Comparison of ENCODE assay signal across 15 cellular contexts in the genomic region with DNA sequence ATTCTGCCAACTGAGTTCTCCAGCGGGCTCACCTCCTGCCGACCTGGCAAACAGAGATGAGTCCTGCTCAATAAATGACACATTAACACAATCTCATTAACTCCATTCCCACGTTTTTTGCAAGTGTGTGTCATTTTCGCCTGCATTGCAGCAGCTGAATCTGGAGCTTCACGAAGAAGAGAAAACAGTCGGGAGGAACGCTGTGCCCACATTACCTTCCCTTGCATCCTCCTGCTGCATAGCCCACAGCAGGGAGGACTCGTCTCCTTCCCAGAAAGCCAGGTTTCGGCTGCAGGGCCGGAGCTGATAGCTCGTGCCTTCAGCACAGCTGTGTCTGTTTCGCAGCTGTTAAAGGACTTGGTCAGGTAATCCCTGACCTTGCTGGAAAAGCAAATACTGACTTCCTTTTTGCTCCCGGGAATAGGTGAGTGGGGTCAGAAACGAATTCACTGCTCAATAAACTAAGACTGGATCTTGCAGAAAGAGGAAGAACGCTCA. TPM values are rescaled to one million over a fixed set of nuclear protein-coding genes. Genes with fewer than 3 reads are reported as not detected.
DNase-seq lines count a peak whose midpoint lies in the region; ATAC-seq, FAIRE-seq and TF ChIP-seq lines count a peak whose summit lies in the region.
"Had no signal": no experiment of that assay in that cellular context is flagged by ENCODE, and none has a peak within 500 bp of the region (broad histone marks: within the 10 kb centered on the region; RNA-seq: fewer than 3 reads in every experiment).

No MANE protein-coding gene starts in this region.

- WGBS in stomach, 5 donors, result 18 to 29% (median 21%) methylated on average over 15 of the region's 15 CpGs
- 34 to 49% methylated on average over 15 of the region's 15 CpGs for whole genome bisulfite sequencing in heart right ventricle, 2 donors

- peaks cover under 1% of the 10 kb centered on the region for H3K36me3 Mint-ChIP-seq in brain

- FAIRE-seq in kidney (lab: Jason Lieb, UNC), result no peak

- intact Hi-C loops in kidney (cut with DNase I), result no loop called here
- intact Hi-C loops in stomach (cut with DNase I; ENCODE audit: low total_unique reads), result no loop called here
- intact Hi-C loops in heart right ventricle (cut with DNase I), result no loop called here

- H3K4me1 ChIP-seq in kidney (ENCODE audit: control insufficient read depth in 1 of 2, insufficient read depth in 1 of 2, low read depth in 1 of 2, low read length in 2 of 2) (peaks cover 6 to 11% of the 10 kb centered on the region in 2 donors), stomach (peaks cover 5 to 22% (median 19%) of the 10 kb centered on the region in 4 donors), heart right ventricle (peaks cover 0 to 19% (median 7%) of the 10 kb centered on the region in 9 donors)
- H3K4me1 ChIP-seq: parathyroid adenoma had no signal

- no peak for TF ChIP-seq POLR2A in stomach (IDR thresholded peaks at IDR 0.05)

- peak overlapping the region in 4 of 5 experiments; percentile 22 to 78 (median 50) for H3K27ac Mint-ChIP-seq in brain
- H3K27ac Mint-ChIP-seq: T-helper 1 cell treated with Interleukin-12 subunit alpha and Interleukin-12 subunit beta and Interleukin-4 antibody, amounts not matched to agents 30 μg/mL and 1 μg/mL, for 36 hours had no signal

- H3K27ac ChIP-seq in kidney (ENCODE audit: low read depth in 2 of 2, low read length in 2 of 2) (no peak overlapping the region), stomach (no peak overlapping the region), heart right ventricle (no peak overlapping the region)
- H3K27ac ChIP-seq: parathyroid adenoma, testis had no signal

- peaks cover 72% of the 10 kb centered on the region for H3K4me1 Mint-ChIP-seq in brain

- H3K4me3 Mint-ChIP-seq in brain, result peak overlapping the region; percentile 64 to 76 (median 72)
- H3K4me3 Mint-ChIP-seq: T-helper 1 cell treated with Interleukin-12 subunit alpha and Interleukin-12 subunit beta and Interleukin-4 antibody, amounts not matched to agents 30 μg/mL and 1 μg/mL, for 36 hours had no signal

- H3K27me3 ChIP-seq in stomach (peaks cover 0 to 8% (median 7%) of the 10 kb centered on the region in 3 donors), heart right ventricle (peaks cover 0 to 44% (median 22%) of the 10 kb centered on the region in 7 donors)
- H3K27me3 ChIP-seq: testis had no signal

- DNase-seq in NCI-H1092 treated with DMSO at 0.1 percent for 48 hours (lab: John Stamatoyannopoulos, UW), result peak; percentile 14
- no peak for DNase-seq in NCI-H1092 (lab: John Stamatoyannopoulos, UW)
- no peak for DNase-seq in kidney
- peak; percentile 30 for DNase-seq in stomach
- DNase-seq in dedifferentiated amniotic fluid mesenchymal stem cell (ENCODE audit: extremely low spot score), result no peak
- DNase-seq in heart right ventricle, result no peak
- DNase-seq: 8988T; NK-92 treated with Interleukin-12 subunit alpha and Interleukin-12 subunit beta, amount 100 ng/mL, for 24 hours; testis had no signal

- peaks cover 10% of the 10 kb centered on the region for H3K27me3 Mint-ChIP-seq in brain

- TF ChIP-seq EP300 in stomach (IDR thresholded peaks at IDR 0.05), result no peak

- no peak overlapping the region for H3K9ac ChIP-seq in kidney (ENCODE audit: low read length in 2 of 2)
- H3K9ac ChIP-seq: parathyroid adenoma had no signal

- peaks cover 0 to under 1% (median 0%) of the 10 kb centered on the region in 5 experiments for H3K9me3 Mint-ChIP-seq in brain

- ATAC-seq in SK-N-SH treated with all-trans-retinoic acid at 6 μM for 48 hours, result no peak
- ATAC-seq in heart right ventricle, result no peak

- TF ChIP-seq CTCF in brain (conservative IDR thresholded peaks at IDR 0.05) (no peak), kidney (IDR thresholded peaks at IDR 0.05; ENCODE audit: borderline replicate concordance, extremely low read depth, insufficient read depth) (no peak), stomach (IDR thresholded peaks at IDR 0.05) (no peak), heart right ventricle (IDR thresholded peaks at IDR 0.05) (no peak)

- peak overlapping the region; percentile 21 to 32 for H3K4me3 ChIP-seq in kidney (ENCODE audit: low read length in 2 of 2)
- H3K4me3 ChIP-seq in stomach, result peak overlapping the region; percentile 6 to 31 (median 13)
- H3K4me3 ChIP-seq in heart right ventricle, result peak overlapping the region in 5 of 10 donors; percentile 1 to 28 (median 2)
- H3K4me3 ChIP-seq: testis had no signal

- no peaks in the 10 kb centered on the region for H3K36me3 ChIP-seq in kidney (ENCODE audit: control insufficient read depth in 1 of 2, insufficient read depth in 2 of 2, low read length in 2 of 2)
- peaks cover 0 to 5% (median 0%) of the 10 kb centered on the region in 4 donors for H3K36me3 ChIP-seq in stomach
- no peaks in the 10 kb centered on the region for H3K36me3 ChIP-seq in heart right ventricle

- H3K9me3 ChIP-seq in kidney (ENCODE audit: control insufficient read depth in 1 of 2, low read length in 2 of 2) (peaks cover 0 to under 1% of the 10 kb centered on the region in 2 donors), stomach (peaks cover 0 to 5% (median 0%) of the 10 kb centered on the region in 4 donors), heart right ventricle (peaks cover 0 to 4% (median 0%) of the 10 kb centered on the region in 11 donors)
- H3K9me3 ChIP-seq: testis had no signal

TF ChIP-seq in SK-N-SH treated with all-trans-retinoic acid at 6 μM for 48 hours, 23 proteins besides CTCF, POLR2A, EP300 and RAD21:
- TF ChIP-seq ISL1 (CRISPR knock-in tag; IDR thresholded peaks at IDR 0.05) (no peak), ZNF565 (CRISPR knock-in tag; conservative IDR thresholded peaks at IDR 0.05; ENCODE audit: low read depth) (no peak), ZNF8 (CRISPR knock-in tag; IDR thresholded peaks at IDR 0.05) (no peak), BACH2 (CRISPR knock-in tag; IDR thresholded peaks at IDR 0.05; ENCODE audit: borderline replicate concordance) (no peak), ZNF70 (CRISPR knock-in tag; IDR thresholded peaks at IDR 0.05) (no peak), ZFP3 (CRISPR knock-in tag; IDR thresholded peaks at IDR 0.05) (no peak), RARB (CRISPR knock-in tag; IDR thresholded peaks at IDR 0.05) (no peak), SNAI2 (CRISPR knock-in tag; IDR thresholded peaks at IDR 0.05) (no peak), ZC3H10 (CRISPR knock-in tag; IDR thresholded peaks at IDR 0.05) (no peak), PPARA (CRISPR knock-in tag; IDR thresholded peaks at IDR 0.05; ENCODE audit: borderline replicate concordance) (no peak)
- TF ChIP-seq, protein P1, sequence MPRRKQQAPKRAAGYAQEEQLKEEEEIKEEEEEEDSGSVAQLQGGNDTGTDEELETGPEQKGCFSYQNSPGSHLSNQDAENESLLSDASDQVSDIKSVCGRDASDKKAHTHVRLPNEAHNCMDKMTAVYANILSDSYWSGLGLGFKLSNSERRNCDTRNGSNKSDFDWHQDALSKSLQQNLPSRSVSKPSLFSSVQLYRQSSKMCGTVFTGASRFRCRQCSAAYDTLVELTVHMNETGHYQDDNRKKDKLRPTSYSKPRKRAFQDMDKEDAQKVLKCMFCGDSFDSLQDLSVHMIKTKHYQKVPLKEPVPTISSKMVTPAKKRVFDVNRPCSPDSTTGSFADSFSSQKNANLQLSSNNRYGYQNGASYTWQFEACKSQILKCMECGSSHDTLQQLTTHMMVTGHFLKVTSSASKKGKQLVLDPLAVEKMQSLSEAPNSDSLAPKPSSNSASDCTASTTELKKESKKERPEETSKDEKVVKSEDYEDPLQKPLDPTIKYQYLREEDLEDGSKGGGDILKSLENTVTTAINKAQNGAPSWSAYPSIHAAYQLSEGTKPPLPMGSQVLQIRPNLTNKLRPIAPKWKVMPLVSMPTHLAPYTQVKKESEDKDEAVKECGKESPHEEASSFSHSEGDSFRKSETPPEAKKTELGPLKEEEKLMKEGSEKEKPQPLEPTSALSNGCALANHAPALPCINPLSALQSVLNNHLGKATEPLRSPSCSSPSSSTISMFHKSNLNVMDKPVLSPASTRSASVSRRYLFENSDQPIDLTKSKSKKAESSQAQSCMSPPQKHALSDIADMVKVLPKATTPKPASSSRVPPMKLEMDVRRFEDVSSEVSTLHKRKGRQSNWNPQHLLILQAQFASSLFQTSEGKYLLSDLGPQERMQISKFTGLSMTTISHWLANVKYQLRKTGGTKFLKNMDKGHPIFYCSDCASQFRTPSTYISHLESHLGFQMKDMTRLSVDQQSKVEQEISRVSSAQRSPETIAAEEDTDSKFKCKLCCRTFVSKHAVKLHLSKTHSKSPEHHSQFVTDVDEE (CRISPR knock-in tag; IDR thresholded peaks at IDR 0.05), result no peak

RNA-seq across cellular contexts. Expression of a gene that starts 33.2 kb away (rescaled TPM):
- polyA plus RNA-seq in brain (ENCODE audit: insufficient read depth, low read depth, low replicate concordance), result 1.7 TPM
- total RNA-seq in kidney, result 0.50 TPM
- 0.28 TPM for polyA plus RNA-seq in kidney (ENCODE audit: insufficient read depth, low read depth, low replicate concordance)
- total RNA-seq in stomach, result 1 to 10 TPM in 3 of 5 donors, not detected in 2; 2.5 to 3.9 (median 3.2) TPM
- polyA plus RNA-seq in stomach, result 1 to 10 TPM in 1 of 3 donors, under 1 TPM in 2; 0.31 to 1.5 (median 0.60) TPM
- under 1 TPM; 0.05 to 0.61 (median 0.24) TPM for total RNA-seq in heart right ventricle
- under 1 TPM; 0.04 to 0.15 TPM for polyA plus RNA-seq in heart right ventricle
- total RNA-seq: activated CD8-positive, alpha-beta memory T cell treated with anti-CD3 and anti-CD28 coated beads for 36 hours; Daoy had no signal

Comparison
In these comparisons a context has a peak if more than half of its experiments do, and no peak if none do; other contexts are left out.
1. DNase-seq: peak in NCI-H1092 treated with DMSO at 0.1 percent for 48 hours (single experiment) and stomach (single experiment); none in NCI-H1092 (single experiment), kidney (single experiment), dedifferentiated amniotic fluid mesenchymal stem cell (single experiment) and heart right ventricle (0 of 2).